ENCODE assay signal across 25 cellular contexts in the genomic region with DNA sequence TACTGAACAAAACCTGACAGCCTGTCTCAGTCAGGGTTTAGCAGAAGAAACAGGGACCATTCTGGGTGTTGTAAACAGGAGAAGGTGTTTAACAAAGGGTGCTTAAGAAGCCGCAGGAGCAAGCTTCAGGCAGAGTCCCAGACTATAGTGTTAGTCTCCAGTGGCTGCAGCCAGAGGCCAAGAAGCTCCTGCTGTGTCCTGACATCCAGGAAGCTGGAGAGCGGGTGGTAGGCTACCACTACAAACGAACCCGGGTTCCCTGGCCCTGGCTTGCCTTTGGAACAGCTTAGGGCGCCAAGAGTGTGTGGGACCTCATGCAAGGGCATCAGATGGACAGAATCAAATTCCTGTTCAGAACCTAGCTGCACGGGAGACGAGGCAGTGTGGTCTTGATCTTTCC. TPM values are rescaled to one million over a fixed set of nuclear protein-coding genes. Genes with fewer than 3 reads are reported as not detected.
DNase-seq lines count a peak whose midpoint lies in the region; ATAC-seq and TF ChIP-seq lines count a peak whose summit lies in the region.
"Had no signal": no experiment of that assay in that cellular context is flagged by ENCODE, and none has a peak within 500 bp of the region (broad histone marks: within the 10 kb centered on the region; RNA-seq: fewer than 3 reads in every experiment).

No MANE protein-coding gene starts in this region.

- peaks cover 2% of the 10 kb centered on the region for H3K9me3 Mint-ChIP-seq in chondrocyte (ENCODE audit: low read depth)
- H3K9me3 Mint-ChIP-seq: CD14-positive monocyte; CD4-positive, alpha-beta T cell; HFFc6 had no signal

- peaks cover 2% of the 10 kb centered on the region for H3K36me3 Mint-ChIP-seq in chondrocyte (ENCODE audit: low read depth)
- H3K36me3 Mint-ChIP-seq: CD14-positive monocyte; CD8-positive, alpha-beta memory T cell had no signal

- H3K27me3 Mint-ChIP-seq in chondrocyte (ENCODE audit: low read depth) = peaks cover 20% of the 10 kb centered on the region
- H3K27me3 Mint-ChIP-seq: CD4-positive, alpha-beta T cell had no signal

- H3K27ac Mint-ChIP-seq in chondrocyte (ENCODE audit: unreplicated experiment) = no peak overlapping the region
- H3K27ac Mint-ChIP-seq: CD14-positive monocyte; CD4-positive, alpha-beta T cell; CD8-positive, alpha-beta memory T cell; H9; HFFc6 had no signal

- peak overlapping the region; percentile 14 for H3K9ac ChIP-seq in HUES6 (ENCODE audit: low read length)
- H3K9ac ChIP-seq: BLaER1 treated with 17β-estradiol and CSF1 and Interleukin-3, amounts not matched to agents 10 nM and 100 nM; GM23248 had no signal

- no peaks in the 10 kb centered on the region for H3K36me3 ChIP-seq in HUES6 (ENCODE audit: control insufficient read depth, insufficient read depth, low read length)
- H3K36me3 ChIP-seq: BE2C; BLaER1 treated with 17β-estradiol and CSF1 and Interleukin-3, amounts not matched to agents 10 nM and 100 nM had no signal

- H3K4me1 Mint-ChIP-seq in chondrocyte (ENCODE audit: low read depth) = peaks cover 28% of the 10 kb centered on the region

- no peak overlapping the region for H3K4me3 Mint-ChIP-seq in chondrocyte (ENCODE audit: unreplicated experiment)
- H3K4me3 Mint-ChIP-seq: CD14-positive monocyte; CD4-positive, alpha-beta T cell; CD8-positive, alpha-beta memory T cell; H9; HFFc6 had no signal

- H3K4me3 ChIP-seq in right cardiac atrium (ENCODE audit: low read length) (no peak overlapping the region), HUES6 (ENCODE audit: low read depth, low read length) (no peak overlapping the region)
- H3K4me3 ChIP-seq: A549; BLaER1 treated with 17β-estradiol and CSF1 and Interleukin-3, amounts not matched to agents 10 nM and 100 nM; GM23248 had no signal

- H3K27ac ChIP-seq in right cardiac atrium (ENCODE audit: low read length) (no peak overlapping the region), HUES6 (ENCODE audit: low read depth, low read length) (no peak overlapping the region)
- H3K27ac ChIP-seq: A549; BLaER1 treated with 17β-estradiol and CSF1 and Interleukin-3, amounts not matched to agents 10 nM and 100 nM; GM23248 had no signal

- DNase-seq in left cardiac atrium (peak; percentile 5), right cardiac atrium (no peak), chondrocyte (ENCODE audit: low spot score) (peak; percentile 48), COR-L47 (lab: John Stamatoyannopoulos, UW) (no peak), NCI-H146 treated with DMSO at 0.1 percent for 48 hours (lab: John Stamatoyannopoulos, UW; ENCODE audit: unreplicated experiment) (no peak)
- DNase-seq: 8988T; ACHN; AML-193; BE2C; Calu3; CD4-positive, alpha-beta T cell; CD8-positive, alpha-beta memory T cell; DMS53; DMS79 treated with DMSO at 0.1 percent for 48 hours; GM23248; H9; HFFc6 had no signal

- ATAC-seq in left cardiac atrium = no peak
- ATAC-seq in right cardiac atrium = no peak
- ATAC-seq in HG03457 (IDR thresholded peaks at IDR 0.05; ENCODE audit: unreplicated experiment) = no peak
- ATAC-seq: HCT116 had no signal

- TF ChIP-seq CTCF in chondrocyte (IDR thresholded peaks at IDR 0.05) = no peak

- WGBS in right cardiac atrium = 71% methylated on average over 7 of the region's 7 CpGs

- intact Hi-C loops in left cardiac atrium (cut with DNase I) = no loop called here
- intact Hi-C loops in right cardiac atrium (cut with DNase I) = no loop called here

- H3K9me3 ChIP-seq in right cardiac atrium (ENCODE audit: control insufficient read depth, low read length) (no peaks in the 10 kb centered on the region), HUES6 (ENCODE audit: control insufficient read depth, insufficient read depth, low read depth, low read length) (peaks cover 24% of the 10 kb centered on the region; the same call in 1 of the 2 replicates)
- H3K9me3 ChIP-seq: A549; BE2C; BLaER1 treated with 17β-estradiol and CSF1 and Interleukin-3, amounts not matched to agents 10 nM and 100 nM had no signal

- H3K27me3 ChIP-seq in right cardiac atrium (ENCODE audit: control insufficient read depth, insufficient read depth) (no peaks in the 10 kb centered on the region), HUES6 (ENCODE audit: control insufficient read depth, insufficient read depth, low read length) (peaks cover 13% of the 10 kb centered on the region)
- H3K27me3 ChIP-seq: BE2C had no signal

- H3K4me1 ChIP-seq in right cardiac atrium (ENCODE audit: control insufficient read depth, insufficient read depth, low read length) (peaks cover 4% of the 10 kb centered on the region), HUES6 (ENCODE audit: control insufficient read depth, insufficient read depth, low read length) (peaks cover 6% of the 10 kb centered on the region; the same call in 1 of the 2 replicates)
- H3K4me1 ChIP-seq: A549, BE2C had no signal

RNA-seq across cellular contexts. Expression of gene TKTL1, which starts 27.9 kb away (rescaled TPM):
- total RNA-seq in left cardiac atrium (1 to 10 TPM; 4.1 to 7.0 TPM), right cardiac atrium (10 to 100 TPM in 1 of 4 donors, 1 to 10 TPM in 3; 5.5 to 11.9 (median 9.1) TPM), chondrocyte (not detected in 3 replicates)
- polyA plus RNA-seq in right cardiac atrium = 6.0 TPM
- total RNA-seq: Calu3, GM23248, H9, HFFc6 had no signal
- polyA plus RNA-seq: GM23248 had no signal

RNA-seq across cellular contexts. Expression of gene TEX28, which starts 28.6 kb away (rescaled TPM):
- total RNA-seq in left cardiac atrium (not detected), right cardiac atrium (not detected), chondrocyte (not detected in 3 replicates)
- polyA plus RNA-seq in right cardiac atrium = not detected
- total RNA-seq: Calu3; CD4-positive, alpha-beta T cell; CD8-positive, alpha-beta memory T cell; Daoy; GM23248; H4; H9; HFFc6 had no signal
- polyA plus RNA-seq: A549; CD14-positive monocyte; CD8-positive, alpha-beta memory T cell; GM23248 had no signal

RNA-seq across cellular contexts. Expression of gene FLNA, which starts 50.9 kb away (rescaled TPM):
- total RNA-seq in left cardiac atrium (100 to 1,000 TPM; 406 to 476 TPM), right cardiac atrium (100 to 1,000 TPM; 262 to 363 (median 298) TPM), chondrocyte (1,923 to 4,327 TPM (median 4,325 TPM) in 3 replicates)
- polyA plus RNA-seq in right cardiac atrium = 271 TPM

RNA-seq across cellular contexts. Expression of gene EMD, which starts 55.6 kb away (rescaled TPM):
- total RNA-seq in left cardiac atrium = 10 to 100 TPM; 54.5 to 70.9 TPM
- 10 to 100 TPM; 58.5 to 72.9 (median 60.0) TPM for total RNA-seq in right cardiac atrium
- 86.1 TPM for polyA plus RNA-seq in right cardiac atrium
- 66.3 to 81.7 TPM (median 81.1 TPM) in 3 replicates for total RNA-seq in chondrocyte

Comparison
In these comparisons a context has a peak if more than half of its experiments do, and no peak if none do; other contexts are left out.
1. DNase-seq: peak in left cardiac atrium (single experiment) and chondrocyte (single experiment); none in right cardiac atrium (0 of 3), COR-L47 (single experiment) and NCI-H146 treated with DMSO at 0.1 percent for 48 hours (single experiment).